In the genomic region with DNA sequence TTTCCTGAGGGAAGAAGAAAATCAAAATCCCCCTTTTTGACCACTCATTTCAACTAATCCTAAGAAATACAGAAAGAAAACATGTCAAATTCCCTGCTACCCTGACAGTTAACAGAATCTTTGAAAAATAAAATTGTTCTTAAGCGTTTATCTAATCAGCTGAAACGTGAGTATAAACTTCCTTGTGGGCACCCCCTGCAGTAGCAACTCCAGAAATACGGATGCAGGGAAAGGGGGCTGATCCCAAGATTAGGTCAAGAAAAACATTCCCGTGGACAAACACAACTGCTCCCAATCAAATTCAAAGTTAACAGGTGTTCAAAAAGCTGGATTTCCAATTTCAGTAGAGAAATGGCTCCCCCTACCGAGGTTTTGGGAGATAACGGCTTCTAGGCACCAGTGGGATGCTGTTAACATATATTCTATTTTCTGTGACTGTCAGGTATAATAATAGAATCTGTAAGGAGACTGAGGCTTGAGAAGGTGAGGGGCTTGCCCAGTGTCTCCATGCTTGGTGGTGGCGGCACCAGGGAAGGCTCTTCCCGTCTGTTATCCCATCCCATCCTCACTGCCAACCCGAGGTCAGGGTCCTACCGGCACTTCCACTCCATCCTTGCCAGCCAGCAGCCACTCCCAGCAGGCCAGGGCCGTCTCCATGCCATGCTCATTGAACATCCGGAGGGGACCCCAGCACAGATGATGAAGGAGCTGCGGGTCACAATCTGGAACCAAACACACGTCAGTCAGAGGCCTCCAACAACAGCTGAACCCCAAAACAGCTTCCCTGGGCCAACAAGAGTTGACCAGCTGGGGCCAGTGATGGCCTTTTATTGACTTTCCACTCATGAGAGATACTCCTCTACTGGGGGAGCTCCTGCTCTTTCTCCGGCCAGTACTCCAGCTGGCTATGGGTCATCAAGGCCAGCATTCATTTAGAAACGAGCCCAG, we compare ENCODE assay signal across 10 cellular contexts. TPM values are rescaled to one million over a fixed set of nuclear protein-coding genes. Genes with fewer than 3 reads are reported as not detected.
DNase-seq lines count a peak whose midpoint lies in the region; ATAC-seq and TF ChIP-seq lines count a peak whose summit lies in the region.
"Had no signal": no experiment of that assay in that cellular context is flagged by ENCODE, and none has a peak within 500 bp of the region (broad histone marks: within the 10 kb centered on the region; RNA-seq: fewer than 3 reads in every experiment).

No MANE protein-coding gene starts in this region.

- H3K4me1 Mint-ChIP-seq in effector memory CD8-positive, alpha-beta T cell (ENCODE audit: low read depth in 2 of 2) = no peaks in the 10 kb centered on the region
- H3K4me1 Mint-ChIP-seq in neural progenitor cell = no peaks in the 10 kb centered on the region

- no peak for ATAC-seq in effector memory CD8-positive, alpha-beta T cell (replicated peaks)
- no peak for ATAC-seq in HG03460 (IDR thresholded peaks at IDR 0.05; ENCODE audit: unreplicated experiment)

- H3K27ac Mint-ChIP-seq in effector memory CD8-positive, alpha-beta T cell = no peak overlapping the region
- H3K27ac Mint-ChIP-seq in neural progenitor cell = no peak overlapping the region
- H3K27ac Mint-ChIP-seq: activated naive CD8-positive, alpha-beta T cell treated with anti-CD3 and anti-CD28 coated beads, Interleukin-2, amount 10 ng/mL, durations not matched to agents 7 days and 5 days; stimulated activated naive CD8-positive, alpha-beta T cell treated with anti-CD3 and anti-CD28 coated beads, Interleukin-15, Interleukin-2, amounts not matched to agents 100 ng/mL and 50 ng/mL, for 24 hours had no signal

- TF ChIP-seq CTCF in WI38 (IDR thresholded peaks at IDR 0.05; ENCODE audit: low read depth, low read length) (peak; percentile 50; the same call in 1 of the 2 replicates), neural progenitor cell (IDR thresholded peaks at IDR 0.05) (peak; percentile 91)

- H3K4me3 ChIP-seq in WI38 (ENCODE audit: low read depth, low read length) = no peak overlapping the region
- no peak overlapping the region for H3K4me3 ChIP-seq in neural progenitor cell

- H3K27me3 Mint-ChIP-seq in effector memory CD8-positive, alpha-beta T cell = no peaks in the 10 kb centered on the region
- peaks cover 3% of the 10 kb centered on the region for H3K27me3 Mint-ChIP-seq in neural progenitor cell (ENCODE audit: insufficient read depth, low read depth)
- H3K27me3 Mint-ChIP-seq: activated naive CD8-positive, alpha-beta T cell treated with anti-CD3 and anti-CD28 coated beads, Interleukin-2, amount 10 ng/mL, durations not matched to agents 7 days and 5 days; stimulated activated naive CD8-positive, alpha-beta T cell treated with anti-CD3 and anti-CD28 coated beads, Interleukin-15, Interleukin-2, amounts not matched to agents 100 ng/mL and 50 ng/mL, for 24 hours had no signal

- no peaks in the 10 kb centered on the region for H3K79me2 ChIP-seq in neural progenitor cell (ENCODE audit: low read depth)

- no peak overlapping the region for H3K4me2 ChIP-seq in neural progenitor cell

- no peak overlapping the region for H3K9ac ChIP-seq in neural progenitor cell

- DNase-seq in NCI-H2029 treated with DMSO at 0.1 percent for 48 hours (lab: John Stamatoyannopoulos, UW) = peak; percentile 20
- no peak for DNase-seq in NCI-H2029 (lab: John Stamatoyannopoulos, UW)
- peak; percentile 56 to 70 for DNase-seq in Kasumi-1 (lab: John Stamatoyannopoulos, UW)
- DNase-seq in effector memory CD8-positive, alpha-beta T cell = peak; percentile 23 to 46 (median 28)
- peak; percentile 37 for DNase-seq in neural progenitor cell (ENCODE audit: low spot score)
- no peak for DNase-seq in islet precursor cell
- DNase-seq: activated naive CD8-positive, alpha-beta T cell treated with anti-CD3 and anti-CD28 coated beads, Interleukin-2, amount 10 ng/mL, durations not matched to agents 7 days and 5 days had no signal

- H3K27me3 ChIP-seq in neural progenitor cell = no peaks in the 10 kb centered on the region

- H4K20me1 ChIP-seq in neural progenitor cell (ENCODE audit: low read depth) = peaks cover 3% of the 10 kb centered on the region

- no peaks in the 10 kb centered on the region for H3K9me3 Mint-ChIP-seq in effector memory CD8-positive, alpha-beta T cell
- peaks cover 3% of the 10 kb centered on the region for H3K9me3 Mint-ChIP-seq in neural progenitor cell
- H3K9me3 Mint-ChIP-seq: activated naive CD8-positive, alpha-beta T cell treated with anti-CD3 and anti-CD28 coated beads, Interleukin-2, amount 10 ng/mL, durations not matched to agents 7 days and 5 days; stimulated activated naive CD8-positive, alpha-beta T cell treated with anti-CD3 and anti-CD28 coated beads, Interleukin-15, Interleukin-2, amounts not matched to agents 100 ng/mL and 50 ng/mL, for 24 hours had no signal

- H3K36me3 ChIP-seq in neural progenitor cell = peaks cover 11% of the 10 kb centered on the region

- H3K27ac ChIP-seq in neural progenitor cell = no peak overlapping the region

- peaks cover 58% of the 10 kb centered on the region for H3K36me3 Mint-ChIP-seq in effector memory CD8-positive, alpha-beta T cell (ENCODE audit: insufficient read depth)
- peaks cover 37% of the 10 kb centered on the region for H3K36me3 Mint-ChIP-seq in neural progenitor cell

- no peak overlapping the region for H2AFZ ChIP-seq in neural progenitor cell (replicated peaks)

- H3K9me3 ChIP-seq in neural progenitor cell (ENCODE audit: low read depth) = peaks cover 8% of the 10 kb centered on the region

- H3K4me1 ChIP-seq in neural progenitor cell = no peaks in the 10 kb centered on the region

- H3K4me3 Mint-ChIP-seq in effector memory CD8-positive, alpha-beta T cell = no peak overlapping the region
- H3K4me3 Mint-ChIP-seq in neural progenitor cell = no peak overlapping the region
- H3K4me3 Mint-ChIP-seq: activated naive CD8-positive, alpha-beta T cell treated with anti-CD3 and anti-CD28 coated beads, Interleukin-2, amount 10 ng/mL, durations not matched to agents 7 days and 5 days; stimulated activated naive CD8-positive, alpha-beta T cell treated with anti-CD3 and anti-CD28 coated beads, Interleukin-15, Interleukin-2, amounts not matched to agents 100 ng/mL and 50 ng/mL, for 24 hours had no signal

- H3F3A ChIP-seq in neural progenitor cell (ENCODE audit: low read depth) = no peaks in the 10 kb centered on the region

RNA-seq across cellular contexts. Expression of a gene that starts 32.0 kb away (rescaled TPM):
- total RNA-seq in neural progenitor cell (ENCODE audit: low replicate concordance) = not detected in 2 replicates
- total RNA-seq: activated naive CD8-positive, alpha-beta T cell treated with anti-CD3 and anti-CD28 coated beads, Interleukin-2, amount 10 ng/mL, durations not matched to agents 7 days and 5 days had no signal

Comparison
In these comparisons a context has a peak if more than half of its experiments do, and no peak if none do; other contexts are left out.
1. DNase-seq: peak in NCI-H2029 treated with DMSO at 0.1 percent for 48 hours (single experiment), Kasumi-1 (2 of 2), effector memory CD8-positive, alpha-beta T cell (3 of 3) and neural progenitor cell (single experiment); none in NCI-H2029 (single experiment) and islet precursor cell (single experiment).